17 cellular contexts compared by ENCODE assay signal in the genomic region with DNA sequence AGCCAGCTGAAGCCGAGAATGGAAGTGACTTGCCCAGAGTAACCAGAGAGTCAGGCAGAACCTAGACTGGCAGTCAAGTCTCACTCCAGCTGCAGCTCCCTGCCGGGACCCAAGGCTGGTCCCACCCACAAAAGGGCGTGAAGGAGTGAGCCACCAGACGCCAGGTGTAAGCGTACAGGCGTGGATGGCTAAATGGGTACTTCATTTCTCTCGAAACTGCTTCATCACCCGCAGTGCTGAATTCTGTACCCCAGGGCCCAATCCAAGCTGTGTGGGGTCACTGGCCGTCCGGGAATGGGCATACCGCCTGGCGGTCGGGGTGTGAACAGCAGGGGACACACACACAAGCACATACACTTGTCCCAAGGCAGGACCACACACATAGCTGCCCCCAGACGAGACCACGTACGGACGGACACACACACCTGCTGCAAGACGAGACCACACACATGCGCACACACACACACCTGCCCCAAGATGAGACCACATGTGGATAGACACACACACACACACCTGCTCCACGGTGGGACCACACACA. TPM values are rescaled to one million over a fixed set of nuclear protein-coding genes. Genes with fewer than 3 reads are reported as not detected.
DNase-seq lines count a peak whose midpoint lies in the region; ATAC-seq, FAIRE-seq and TF ChIP-seq lines count a peak whose summit lies in the region.
"Had no signal": no experiment of that assay in that cellular context is flagged by ENCODE, and none has a peak within 500 bp of the region (broad histone marks: within the 10 kb centered on the region; RNA-seq: fewer than 3 reads in every experiment).

No MANE protein-coding gene starts in this region.

- H4K5ac ChIP-seq in H1 (ENCODE audit: insufficient read length, low read depth, low read length) = no peak overlapping the region

- ATAC-seq in HepG2 (no peak), right lobe of liver (no peak)
- ATAC-seq: foreskin keratinocyte, right cardiac atrium had no signal

- H3K18ac ChIP-seq in H1 (ENCODE audit: extremely low read depth, low read length) = no peak overlapping the region

- DNase-seq in HepG2 (ENCODE audit: low spot score) (no peak), right lobe of liver (no peak), NCI-H69 (lab: John Stamatoyannopoulos, UW) (peak; percentile 23), H1 (ENCODE audit: low read depth in 1 of 2, low spot score in 2 of 2) (no peak), transverse colon (no peak), superior temporal gyrus (ENCODE audit: extremely low spot score) (no peak), AG08395 (ENCODE audit: low spot score) (no peak)
- no peak for DNase-seq in activated effector memory CD4-positive, alpha-beta T cell treated with anti-CD3 and anti-CD28 coated beads, Interleukin-2, amount 50 U/mL, for 16 hours
- DNase-seq: COR-L47, foreskin keratinocyte, midbrain, NCI-H1694 treated with DMSO at 0.1 percent for 48 hours, occipital lobe, right cardiac atrium had no signal

- intact Hi-C loops in HepG2 (cut with micrococcal nuclease; ENCODE audit: unreplicated experiment) = no loop called here
- intact Hi-C loops in right lobe of liver (cut with DNase I) = no loop called here
- intact Hi-C loops in transverse colon (cut with DNase I; ENCODE audit: low total_unique reads) = no loop called here

- H3K4ac ChIP-seq in H1 (replicated peaks; ENCODE audit: insufficient read length, low read depth, low read length) = no peak overlapping the region

- H3K9me3 ChIP-seq in HepG2 (ENCODE audit: low read length) (no peaks in the 10 kb centered on the region), right lobe of liver (no peaks in the 10 kb centered on the region), H1 (ENCODE audit: insufficient read depth in 2 of 2, low read depth in 1 of 2, low read length in 1 of 2) (no peaks in the 10 kb centered on the region), transverse colon (no peaks in the 10 kb centered on the region)
- H3K9me3 ChIP-seq: suprapubic skin had no signal

- CTCF ChIA-PET in HepG2 (lab: Yijun Ruan, JAX; ENCODE audit: low intra/inter-chr PET ratio, low total read pairs) = no interaction called here
- CTCF ChIA-PET in H1 (lab: Charles Lee; ENCODE audit: partially characterized antibody) = interaction anchor here (0.7 to 11.4 kb wide), 8 partner anchors 9 to 1787 kb away, joined by 3 to 104 read pairs (median 6); no protein-coding TSS in a partner anchor

- no peak overlapping the region for H3K9ac ChIP-seq in HepG2 (ENCODE audit: insufficient read depth, low read depth, low read length)
- no peak overlapping the region for H3K9ac ChIP-seq in H1 (replicated peaks in 1 of 4; ENCODE audit: extremely low read depth in 1 of 4, low read depth in 3 of 4, low read length in 3 of 4)

- TF ChIP-seq POLR2A in HepG2 (IDR thresholded peaks at IDR 0.05; ENCODE audit: insufficient read depth in 1 of 2, low read depth in 2 of 2, low read length in 2 of 2) (no peak), right lobe of liver (IDR thresholded peaks at IDR 0.05) (no peak), H1 (IDR thresholded peaks at IDR 0.05; ENCODE audit: control extremely low read depth in 1 of 2, low read depth in 2 of 2, low read length in 2 of 2) (no peak), transverse colon (IDR thresholded peaks at IDR 0.05) (no peak)

- H3K79me1 ChIP-seq in H1 (ENCODE audit: low read depth, low read length) = no peaks in the 10 kb centered on the region

- H3K79me2 ChIP-seq in HepG2 (ENCODE audit: insufficient read depth, low read length) = no peaks in the 10 kb centered on the region
- H3K79me2 ChIP-seq in H1 (ENCODE audit: control insufficient read depth in 1 of 2, insufficient read depth in 2 of 2, low read length in 2 of 2) = no peaks in the 10 kb centered on the region

- POLR2A ChIA-PET in HepG2 (lab: Yijun Ruan, JAX) (no interaction called here), H1 (lab: Charles Lee; ENCODE audit: partially characterized antibody) (no interaction called here)

- FAIRE-seq in HepG2 (lab: Jason Lieb, UNC) (no peak), H1 (lab: Jason Lieb, UNC) (no peak)
- FAIRE-seq: endothelial cell of umbilical vein, RCC 7860 had no signal

- peak overlapping the region; percentile 55; the same call in 1 of the 2 replicates for H2BK5ac ChIP-seq in H1 (ENCODE audit: low read depth, low read length)

- peaks cover 5 to 8% of the 10 kb centered on the region in 2 experiments; a peak in 4 of 5 replicates for H3K36me3 ChIP-seq in HepG2 (replicated peaks in 1 of 2; ENCODE audit: control insufficient read depth in 1 of 2, insufficient read depth in 2 of 2, low read length in 2 of 2)
- peaks cover 0 to 11% (median 4%) of the 10 kb centered on the region in 4 donors for H3K36me3 ChIP-seq in right lobe of liver
- peaks cover 0 to 2% (median 0%) of the 10 kb centered on the region in 4 experiments; a peak in 2 of 8 replicates for H3K36me3 ChIP-seq in H1 (ENCODE audit: control insufficient read depth in 2 of 4, insufficient read depth in 4 of 4, low read length in 3 of 4)
- no peaks in the 10 kb centered on the region for H3K36me3 ChIP-seq in transverse colon

- no peak overlapping the region for H3K14ac ChIP-seq in H1 (ENCODE audit: insufficient read length)

- H2AK5ac ChIP-seq in H1 (ENCODE audit: low read depth, low read length) = peak overlapping the region; percentile 66; the same call in 1 of the 2 replicates

- H3K27ac ChIP-seq in HepG2 (ENCODE audit: extremely low read length, insufficient read depth, low read length) = no peak overlapping the region
- H3K27ac ChIP-seq in right lobe of liver = no peak overlapping the region
- no peak overlapping the region for H3K27ac ChIP-seq in H1 (ENCODE audit: low read depth, low read length)
- no peak overlapping the region for H3K27ac ChIP-seq in transverse colon
- H3K27ac ChIP-seq: foreskin keratinocyte, suprapubic skin had no signal

- WGBS in HepG2 (ENCODE audit: low lambda C conversion rate) = 95% methylated on average over 13 of the region's 20 CpGs
- 89% methylated on average over 10 of the region's 20 CpGs for WGBS in right lobe of liver (ENCODE audit: insufficient coverage, low coverage, low lambda C conversion rate, missing lambda C conversion rate)
- WGBS in H1 (ENCODE audit: extremely low coverage in 1 of 2, insufficient coverage in 1 of 2, insufficient read length in 1 of 2, insufficient replicate concordance in 2 of 2, low coverage in 1 of 2, low lambda C conversion rate in 2 of 2, missing lambda C conversion rate in 1 of 2), 2 experiments = 90% methylated on average over 20 of the region's 20 CpGs; no CpG with 5 or more reads in 1 of the 2 experiments
- 48% methylated on average over 17 of the region's 20 CpGs; no CpG with 5 or more reads in 1 of the 2 donors for WGBS in transverse colon (ENCODE audit: low coverage in 1 of 2), 2 donors

- H2BK15ac ChIP-seq in H1 (ENCODE audit: low read length) = no peak overlapping the region

- no peak overlapping the region for H4K91ac ChIP-seq in H1 (replicated peaks; ENCODE audit: insufficient read length, low read length)

- no peak overlapping the region for H4K8ac ChIP-seq in H1 (ENCODE audit: extremely low read depth, insufficient read depth, low read length)

- in situ Hi-C loops in HepG2 (cut with HindIII; ENCODE audit: extremely low pct_ligation_motif_present, low pct_unique_long_range_greater_than_20kb) (no loop called here), transverse colon (cut with MboI; ENCODE audit: low pct_ligation_motif_present in 1 of 4, low pct_unique_long_range_greater_than_20kb in 1 of 4, low sequenced_read_pairs in 3 of 4) (loop anchor here in 1 of 4 donors (25.0 kb wide), 1 partner anchor 137 kb away; no protein-coding TSS in a partner anchor)

- H2AFZ ChIP-seq in HepG2 (ENCODE audit: low read length) = no peak overlapping the region
- no peak overlapping the region for H2AFZ ChIP-seq in H1 (ENCODE audit: low read length)

- H3K4me2 ChIP-seq in HepG2 (ENCODE audit: low read depth, low read length) (no peak overlapping the region), H1 (ENCODE audit: insufficient read depth in 1 of 2, low read depth in 2 of 2, low read length in 2 of 2) (no peak overlapping the region)

- TF ChIP-seq RAD21 in HepG2 (CRISPR knock-in tag; IDR thresholded peaks at IDR 0.05) (no peak), H1 (IDR thresholded peaks at IDR 0.05 in 1 of 2, conservative IDR thresholded peaks at IDR 0.05 in 1 of 2; ENCODE audit: low read depth in 2 of 2, low read length in 2 of 2) (no peak)

- no peak overlapping the region for H2BK20ac ChIP-seq in H1 (ENCODE audit: low read length)

- H3K4me3 ChIP-seq in HepG2 (replicated peaks in 1 of 3; ENCODE audit: insufficient read depth in 1 of 3, low read depth in 2 of 3, low read length in 3 of 3) = no peak overlapping the region
- H3K4me3 ChIP-seq in right lobe of liver = no peak overlapping the region
- H3K4me3 ChIP-seq in H1 (ENCODE audit: extremely low read depth in 1 of 4, insufficient read depth in 2 of 4, low read depth in 3 of 4, low read length in 4 of 4) = no peak overlapping the region
- no peak overlapping the region for H3K4me3 ChIP-seq in transverse colon
- H3K4me3 ChIP-seq: suprapubic skin had no signal

- no peak overlapping the region for H3K23ac ChIP-seq in H1 (ENCODE audit: insufficient read length)

- H4K20me1 ChIP-seq in HepG2 (ENCODE audit: insufficient read depth, low read length) = no peaks in the 10 kb centered on the region
- peaks cover 0 to 10% of the 10 kb centered on the region in 2 experiments for H4K20me1 ChIP-seq in H1 (replicated peaks in 1 of 2; ENCODE audit: control insufficient read depth in 1 of 2, insufficient read depth in 2 of 2, low read length in 2 of 2)

- no peak overlapping the region for H2BK120ac ChIP-seq in H1 (replicated peaks; ENCODE audit: low read depth, low read length)

- TF ChIP-seq EP300 in HepG2 (IDR thresholded peaks at IDR 0.05; ENCODE audit: low read depth in 2 of 2, low read length in 2 of 2) (no peak), HepG2 (CRISPR knock-in tag; IDR thresholded peaks at IDR 0.05; ENCODE audit: borderline replicate concordance) (no peak), H1 (IDR thresholded peaks at IDR 0.05; ENCODE audit: borderline replicate concordance in 1 of 2, low read depth in 2 of 2, low read length in 2 of 2) (no peak), transverse colon (IDR thresholded peaks at IDR 0.05; ENCODE audit: low read depth) (no peak)

- no TSS peak for BruUV-seq in HepG2 (replicated peaks; lab: Mats Ljungman, UMichigan)

- H3K4me1 ChIP-seq in HepG2 (ENCODE audit: insufficient read depth, low read length) = peaks cover 6% of the 10 kb centered on the region; the same call in 1 of the 2 replicates
- no peaks in the 10 kb centered on the region for H3K4me1 ChIP-seq in right lobe of liver
- no peaks in the 10 kb centered on the region; a peak in 2 of 7 replicates for H3K4me1 ChIP-seq in H1 (replicated peaks in 1 of 4; ENCODE audit: control insufficient read depth in 3 of 4, insufficient read depth in 4 of 4, low read length in 3 of 4)
- H3K4me1 ChIP-seq in transverse colon = no peaks in the 10 kb centered on the region
- H3K4me1 ChIP-seq: foreskin keratinocyte had no signal

- H3K27me3 ChIP-seq in HepG2 (ENCODE audit: control insufficient read depth in 1 of 2, insufficient read depth in 2 of 2, low read length in 2 of 2) = no peaks in the 10 kb centered on the region
- no peaks in the 10 kb centered on the region for H3K27me3 ChIP-seq in right lobe of liver
- no peaks in the 10 kb centered on the region for H3K27me3 ChIP-seq in H1 (replicated peaks in 1 of 4; ENCODE audit: control insufficient read depth in 3 of 4, extremely low read depth in 1 of 4, insufficient read depth in 3 of 4, low read length in 3 of 4)
- no peaks in the 10 kb centered on the region for H3K27me3 ChIP-seq in transverse colon
- H3K27me3 ChIP-seq: foreskin keratinocyte, suprapubic skin had no signal

- no peak for TF ChIP-seq CTCF in HepG2 (CRISPR knock-in tag; IDR thresholded peaks at IDR 0.05)
- TF ChIP-seq CTCF in right lobe of liver (IDR thresholded peaks at IDR 0.05) = no peak
- peak in 1 of 3 experiments; percentile 5; a peak in 1 of 4 replicates for TF ChIP-seq CTCF in H1 (IDR thresholded peaks at IDR 0.05; ENCODE audit: control extremely low read depth in 1 of 3, insufficient read depth in 1 of 3, low read depth in 1 of 3, low read length in 3 of 3)
- peak; percentile 8 to 52 (median 34) for TF ChIP-seq CTCF in transverse colon (IDR thresholded peaks at IDR 0.05)

- no peak overlapping the region for H3K56ac ChIP-seq in H1 (replicated peaks; ENCODE audit: insufficient read length, low read depth, low read length)

- H2BK12ac ChIP-seq in H1 (ENCODE audit: low read depth, low read length) = no peak overlapping the region

- no peaks in the 10 kb centered on the region; the same call in 1 of the 2 replicates for H3K23me2 ChIP-seq in H1 (ENCODE audit: low read depth, low read length)

RNA-seq across cellular contexts. Expression of gene DEGS2, which starts 34.8 kb away (rescaled TPM):
- total RNA-seq in HepG2 (2016; rRNA removed; fragmentation: Illumina TruSeq; extraction: Trizol) (0.09 TPM in 1 of 2 replicates, not detected in the other), right lobe of liver (under 1 TPM; 0.09 to 0.55 (median 0.22) TPM), transverse colon (10 to 100 TPM in 3 of 4 donors, 1 to 10 TPM in 1; 4.9 to 33.2 (median 23.7) TPM)
- total RNA-seq in HepG2 (2016; cell fraction: cytosol; rRNA removed; fragmentation: Illumina TruSeq; extraction: Trizol; ENCODE audit: low read depth) = 0.18 and 0.30 TPM in 2 replicates
- 0.04 TPM in 2 replicates for total RNA-seq in HepG2 (2016; cell fraction: insoluble cytoplasmic fraction; rRNA removed; fragmentation: Illumina TruSeq; extraction: Trizol)
- 0.07 and 0.19 TPM in 2 replicates for total RNA-seq in HepG2 (2016; cell fraction: membrane; rRNA removed; fragmentation: Illumina TruSeq; extraction: Trizol)
- total RNA-seq in HepG2 (2016; cell fraction: nucleus; rRNA removed; fragmentation: Illumina TruSeq; extraction: Trizol) = 0.12 and 0.28 TPM in 2 replicates
- polyA plus RNA-seq in HepG2 (2011; rRNA removed) (0.09 and 0.14 TPM in 2 replicates), H1 (2011; rRNA removed) (0.60 and 0.82 TPM in 2 replicates)
- 0.15 and 0.30 TPM in 2 replicates for polyA plus RNA-seq in HepG2 (2011; cell fraction: cytosol; rRNA removed)
- 1.6 and 2.0 TPM in 2 replicates for polyA plus RNA-seq in HepG2 (2011; cell fraction: nucleus; rRNA removed)
- 0.25 and 0.91 TPM in 2 replicates for polyA plus RNA-seq in HepG2 (2012)
- polyA plus RNA-seq in HepG2 (2016; cell fraction: cytosol; fragmentation: Illumina TruSeq; extraction: Trizol; ENCODE audit: low read depth) = not detected in 2 replicates
- 0.07 TPM in 1 of 2 replicates, not detected in the other for polyA plus RNA-seq in HepG2 (2016; cell fraction: insoluble cytoplasmic fraction; fragmentation: Illumina TruSeq; extraction: Trizol; ENCODE audit: low read depth)
- polyA plus RNA-seq in HepG2 (2016; cell fraction: membrane; fragmentation: Illumina TruSeq; extraction: Trizol; ENCODE audit: low read depth) = not detected in 2 replicates
- polyA plus RNA-seq in HepG2 (2016; cell fraction: nucleus; fragmentation: Illumina TruSeq; extraction: Trizol; ENCODE audit: insufficient read depth, low read depth) = 0.22 TPM in 1 of 2 replicates, not detected in the other
- 0.30 and 1.6 TPM in 2 replicates for polyA minus RNA-seq in HepG2 (2011; rRNA and poly(A)+ RNA removed; ENCODE audit: low replicate concordance)
- polyA minus RNA-seq in HepG2 (2011; cell fraction: cytosol; rRNA and poly(A)+ RNA removed) = 0.26 and 0.30 TPM in 2 replicates
- 0.37 and 0.90 TPM in 2 replicates for polyA minus RNA-seq in HepG2 (2011; cell fraction: nucleus; rRNA and poly(A)+ RNA removed)
- 0.61 and 0.94 TPM in 2 replicates for total RNA-seq in H1 (2021; fragmentation: NEBNext Ultra II Directional; extraction: Animal tissue kit (Norgen Biotek cat#: 25700))
- 0.37 TPM for polyA plus RNA-seq in H1 (2011; cell fraction: cytosol; rRNA removed)
- polyA plus RNA-seq in H1 (2011; cell fraction: nucleus; rRNA removed) = 1.0 TPM
- 0.39 to 1.5 TPM (median 0.71 TPM) in 4 replicates for polyA plus RNA-seq in H1 (2012, experiment 1 of 2)
- 1.3 TPM for polyA plus RNA-seq in H1 (2012, experiment 2 of 2)
- polyA plus RNA-seq in H1 (2013, experiment 1 of 2) = 0.61 TPM
- 0.55 TPM for polyA plus RNA-seq in H1 (2013, experiment 2 of 2)
- polyA minus RNA-seq in H1 (2011; rRNA and poly(A)+ RNA removed) = 0.07 and 0.19 TPM in 2 replicates
- not detected for polyA minus RNA-seq in H1 (2011; cell fraction: cytosol; rRNA and poly(A)+ RNA removed)
- polyA minus RNA-seq in H1 (2011; cell fraction: nucleus; rRNA and poly(A)+ RNA removed) = 1.5 TPM
- total RNA-seq: endothelial cell of umbilical vein had no signal

RNA-seq across cellular contexts. Expression of gene EVL, which starts 59.4 kb away (rescaled TPM):
- total RNA-seq in HepG2 (2016; rRNA removed; fragmentation: Illumina TruSeq; extraction: Trizol) (10.5 and 15.1 TPM in 2 replicates), right lobe of liver (100 to 1,000 TPM in 2 of 6 experiments, 10 to 100 TPM in 4; 23.6 to 162 (median 68.4) TPM), transverse colon (10 to 100 TPM; 22.8 to 86.4 (median 45.2) TPM)
- 23.1 and 32.6 TPM in 2 replicates for total RNA-seq in HepG2 (2016; cell fraction: cytosol; rRNA removed; fragmentation: Illumina TruSeq; extraction: Trizol; ENCODE audit: low read depth)
- 10.2 and 17.0 TPM in 2 replicates for total RNA-seq in HepG2 (2016; cell fraction: insoluble cytoplasmic fraction; rRNA removed; fragmentation: Illumina TruSeq; extraction: Trizol)
- total RNA-seq in HepG2 (2016; cell fraction: membrane; rRNA removed; fragmentation: Illumina TruSeq; extraction: Trizol) = 35.4 and 40.2 TPM in 2 replicates
- total RNA-seq in HepG2 (2016; cell fraction: nucleus; rRNA removed; fragmentation: Illumina TruSeq; extraction: Trizol) = 23.3 and 27.6 TPM in 2 replicates
- polyA plus RNA-seq in HepG2 (2011; rRNA removed) (28.7 and 31.2 TPM in 2 replicates), H1 (2011; rRNA removed) (30.7 and 48.1 TPM in 2 replicates)
- 12.0 and 12.7 TPM in 2 replicates for polyA plus RNA-seq in HepG2 (2011; cell fraction: cytosol; rRNA removed)
- polyA plus RNA-seq in HepG2 (2011; cell fraction: nucleus; rRNA removed) = 124 and 138 TPM in 2 replicates
- 29.8 and 33.6 TPM in 2 replicates for polyA plus RNA-seq in HepG2 (2012)
- 101 and 109 TPM in 2 replicates for polyA plus RNA-seq in HepG2 (2016; cell fraction: cytosol; fragmentation: Illumina TruSeq; extraction: Trizol; ENCODE audit: low read depth)
- 23.4 and 35.8 TPM in 2 replicates for polyA plus RNA-seq in HepG2 (2016; cell fraction: insoluble cytoplasmic fraction; fragmentation: Illumina TruSeq; extraction: Trizol; ENCODE audit: low read depth)
- polyA plus RNA-seq in HepG2 (2016; cell fraction: membrane; fragmentation: Illumina TruSeq; extraction: Trizol; ENCODE audit: low read depth) = 114 and 115 TPM in 2 replicates
- 87.0 and 99.6 TPM in 2 replicates for polyA plus RNA-seq in HepG2 (2016; cell fraction: nucleus; fragmentation: Illumina TruSeq; extraction: Trizol; ENCODE audit: insufficient read depth, low read depth)
- polyA minus RNA-seq in HepG2 (2011; rRNA and poly(A)+ RNA removed; ENCODE audit: low replicate concordance) = 11.3 and 23.0 TPM in 2 replicates
- 13.0 and 14.0 TPM in 2 replicates for polyA minus RNA-seq in HepG2 (2011; cell fraction: cytosol; rRNA and poly(A)+ RNA removed)
- 31.1 and 31.2 TPM in 2 replicates for polyA minus RNA-seq in HepG2 (2011; cell fraction: nucleus; rRNA and poly(A)+ RNA removed)
- 64.0 and 64.6 TPM in 2 replicates for total RNA-seq in H1 (2021; fragmentation: NEBNext Ultra II Directional; extraction: Animal tissue kit (Norgen Biotek cat#: 25700))
- polyA plus RNA-seq in H1 (2011; cell fraction: cytosol; rRNA removed) = 44.3 TPM
- polyA plus RNA-seq in H1 (2011; cell fraction: nucleus; rRNA removed) = 111 TPM
- 61.3 to 96.8 TPM (median 75.1 TPM) in 4 replicates for polyA plus RNA-seq in H1 (2012, experiment 1 of 2)
- polyA plus RNA-seq in H1 (2012, experiment 2 of 2) = 40.2 TPM
- 30.7 TPM for polyA plus RNA-seq in H1 (2013, experiment 1 of 2)
- 30.5 TPM for polyA plus RNA-seq in H1 (2013, experiment 2 of 2)
- 25.3 and 35.3 TPM in 2 replicates for polyA minus RNA-seq in H1 (2011; rRNA and poly(A)+ RNA removed)
- polyA minus RNA-seq in H1 (2011; cell fraction: cytosol; rRNA and poly(A)+ RNA removed) = 33.6 TPM
- 41.0 TPM for polyA minus RNA-seq in H1 (2011; cell fraction: nucleus; rRNA and poly(A)+ RNA removed)

Comparison
In these comparisons a context has a peak if more than half of its experiments do, and no peak if none do; other contexts are left out.
1. CTCF ChIP-seq: peak in transverse colon (5 of 5); none in HepG2 (single experiment) and right lobe of liver (0 of 4).